In genomic region chr2:100513650-100514049, GRCh38 we compare ENCODE assay signal across 1 cellular context.
TF ChIP-seq lines count a peak whose summit lies in the region.

No MANE protein-coding gene starts in this region.

TF ChIP-seq in K562, 482 proteins besides CTCF, POLR2A, EP300 and RAD21 (continued from another document and continues in another):
- TF ChIP-seq ZZZ3 (IDR thresholded peaks at IDR 0.05) (no peak), TEAD4 (IDR thresholded peaks at IDR 0.05; ENCODE audit: low read length) (peak; percentile 94), TEAD4 (CRISPR knock-in tag; IDR thresholded peaks at IDR 0.05; ENCODE audit: borderline replicate concordance) (no peak), ZBTB33 (CRISPR knock-in tag; IDR thresholded peaks at IDR 0.05) (no peak), POLR2AphosphoS5 (IDR thresholded peaks at IDR 0.05; ENCODE audit: control insufficient read depth, insufficient read depth, low read depth, low read length) (peak; percentile 83; the same call in 1 of the 2 replicates), ZSCAN29 (IDR thresholded peaks at IDR 0.05) (no peak), HDAC2 (IDR thresholded peaks at IDR 0.05) (peak; percentile 68; the same call in 1 of the 2 replicates), U2AF1 (optimal IDR thresholded peaks at IDR 0.05; ENCODE audit: low read depth, low read length) (no peak), ARID3A (IDR thresholded peaks at IDR 0.05; ENCODE audit: borderline replicate concordance, low read depth, low read length) (no peak), LARP7 (IDR thresholded peaks at IDR 0.05) (no peak), BHLHE40 (IDR thresholded peaks at IDR 0.05; ENCODE audit: low read length) (no peak), SMARCA5 (IDR thresholded peaks at IDR 0.05) (no peak), CXXC5 (CRISPR knock-in tag; IDR thresholded peaks at IDR 0.05) (peak; percentile 34; the same call in 1 of the 2 replicates), NUFIP1 (IDR thresholded peaks at IDR 0.05; ENCODE audit: partially characterized antibody) (no peak), NFATC3 (IDR thresholded peaks at IDR 0.05) (no peak), ZNF764 (CRISPR knock-in tag; IDR thresholded peaks at IDR 0.05; ENCODE audit: low read depth) (no peak), ZNF668 (CRISPR knock-in tag; IDR thresholded peaks at IDR 0.05) (no peak), POLR2H (tag; IDR thresholded peaks at IDR 0.05; ENCODE audit: low read depth) (no peak), LCOR (CRISPR knock-in tag; IDR thresholded peaks at IDR 0.05) (no peak), NFE2L1 (tag; IDR thresholded peaks at IDR 0.05; ENCODE audit: borderline replicate concordance, low read depth) (peak; percentile 97), CSDE1 (IDR thresholded peaks at IDR 0.05) (no peak), NFE2 (IDR thresholded peaks at IDR 0.05; ENCODE audit: low read depth) (peak; percentile 99), GMEB1 (CRISPR knock-in tag; IDR thresholded peaks at IDR 0.05) (no peak), NRF1 (conservative IDR thresholded peaks at IDR 0.05 in 1 of 2, IDR thresholded peaks at IDR 0.05 in 1 of 2) (no peak), ZNF79 (CRISPR knock-in tag; IDR thresholded peaks at IDR 0.05; ENCODE audit: low read depth) (no peak), CEBPB (tag; IDR thresholded peaks at IDR 0.05) (no peak), ZNF444 (CRISPR knock-in tag; IDR thresholded peaks at IDR 0.05) (no peak), POLR3G (IDR thresholded peaks at IDR 0.05; ENCODE audit: extremely low read depth, insufficient read length, insufficient replicate concordance) (no peak), MYC (IDR thresholded peaks at IDR 0.05; ENCODE audit: low read depth, low read length) (no peak), MYC (CRISPR knock-in tag; IDR thresholded peaks at IDR 0.05; ENCODE audit: borderline replicate concordance, low read depth) (no peak), MAFG (tag; conservative IDR thresholded peaks at IDR 0.05) (peak; percentile 99), ZNF592 (IDR thresholded peaks at IDR 0.05) (no peak), ARHGAP35 (IDR thresholded peaks at IDR 0.05; ENCODE audit: partially characterized antibody) (no peak), CBX8 (IDR thresholded peaks at IDR 0.05; ENCODE audit: borderline replicate concordance, extremely low read depth, low read depth, low read length, poor library complexity, severe bottlenecking) (no peak), ZNF436 (CRISPR knock-in tag; IDR thresholded peaks at IDR 0.05) (no peak), DPF2 (IDR thresholded peaks at IDR 0.05) (peak; percentile 91), ESRRB (CRISPR knock-in tag; IDR thresholded peaks at IDR 0.05; ENCODE audit: borderline replicate concordance) (no peak), ZNF830 (CRISPR knock-in tag; IDR thresholded peaks at IDR 0.05) (no peak), CBFA2T3 (IDR thresholded peaks at IDR 0.05) (peak; percentile 94), ZBTB1 (CRISPR knock-in tag; IDR thresholded peaks at IDR 0.05; ENCODE audit: borderline replicate concordance, low read depth) (no peak), CHCHD3 (CRISPR knock-in tag; IDR thresholded peaks at IDR 0.05) (no peak), TEAD1 (CRISPR knock-in tag; IDR thresholded peaks at IDR 0.05) (no peak), ZNF507 (tag; conservative IDR thresholded peaks at IDR 0.05) (no peak), MAFF (IDR thresholded peaks at IDR 0.05; ENCODE audit: low read length) (peak; percentile 97)
- TF ChIP-seq, protein P1, sequence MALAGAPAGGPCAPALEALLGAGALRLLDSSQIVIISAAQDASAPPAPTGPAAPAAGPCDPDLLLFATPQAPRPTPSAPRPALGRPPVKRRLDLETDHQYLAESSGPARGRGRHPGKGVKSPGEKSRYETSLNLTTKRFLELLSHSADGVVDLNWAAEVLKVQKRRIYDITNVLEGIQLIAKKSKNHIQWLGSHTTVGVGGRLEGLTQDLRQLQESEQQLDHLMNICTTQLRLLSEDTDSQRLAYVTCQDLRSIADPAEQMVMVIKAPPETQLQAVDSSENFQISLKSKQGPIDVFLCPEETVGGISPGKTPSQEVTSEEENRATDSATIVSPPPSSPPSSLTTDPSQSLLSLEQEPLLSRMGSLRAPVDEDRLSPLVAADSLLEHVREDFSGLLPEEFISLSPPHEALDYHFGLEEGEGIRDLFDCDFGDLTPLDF (CRISPR knock-in tag; IDR thresholded peaks at IDR 0.05), result no peak
- TF ChIP-seq, protein P2, sequence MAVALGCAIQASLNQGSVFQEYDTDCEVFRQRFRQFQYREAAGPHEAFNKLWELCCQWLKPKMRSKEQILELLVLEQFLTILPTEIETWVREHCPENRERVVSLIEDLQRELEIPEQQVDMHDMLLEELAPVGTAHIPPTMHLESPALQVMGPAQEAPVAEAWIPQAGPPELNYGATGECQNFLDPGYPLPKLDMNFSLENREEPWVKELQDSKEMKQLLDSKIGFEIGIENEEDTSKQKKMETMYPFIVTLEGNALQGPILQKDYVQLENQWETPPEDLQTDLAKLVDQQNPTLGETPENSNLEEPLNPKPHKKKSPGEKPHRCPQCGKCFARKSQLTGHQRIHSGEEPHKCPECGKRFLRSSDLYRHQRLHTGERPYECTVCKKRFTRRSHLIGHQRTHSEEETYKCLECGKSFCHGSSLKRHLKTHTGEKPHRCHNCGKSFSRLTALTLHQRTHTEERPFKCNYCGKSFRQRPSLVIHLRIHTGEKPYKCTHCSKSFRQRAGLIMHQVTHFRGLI (CRISPR knock-in tag; IDR thresholded peaks at IDR 0.05), result no peak
- TF ChIP-seq, protein P3, sequence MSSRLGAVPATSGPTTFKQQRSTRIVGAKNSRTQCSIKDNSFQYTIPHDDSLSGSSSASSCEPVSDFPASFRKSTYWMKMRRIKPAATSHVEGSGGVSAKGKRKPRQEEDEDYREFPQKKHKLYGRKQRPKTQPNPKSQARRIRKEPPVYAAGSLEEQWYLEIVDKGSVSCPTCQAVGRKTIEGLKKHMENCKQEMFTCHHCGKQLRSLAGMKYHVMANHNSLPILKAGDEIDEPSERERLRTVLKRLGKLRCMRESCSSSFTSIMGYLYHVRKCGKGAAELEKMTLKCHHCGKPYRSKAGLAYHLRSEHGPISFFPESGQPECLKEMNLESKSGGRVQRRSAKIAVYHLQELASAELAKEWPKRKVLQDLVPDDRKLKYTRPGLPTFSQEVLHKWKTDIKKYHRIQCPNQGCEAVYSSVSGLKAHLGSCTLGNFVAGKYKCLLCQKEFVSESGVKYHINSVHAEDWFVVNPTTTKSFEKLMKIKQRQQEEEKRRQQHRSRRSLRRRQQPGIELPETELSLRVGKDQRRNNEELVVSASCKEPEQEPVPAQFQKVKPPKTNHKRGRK (tag; IDR thresholded peaks at IDR 0.05), result no peak
- TF ChIP-seq, protein P4, sequence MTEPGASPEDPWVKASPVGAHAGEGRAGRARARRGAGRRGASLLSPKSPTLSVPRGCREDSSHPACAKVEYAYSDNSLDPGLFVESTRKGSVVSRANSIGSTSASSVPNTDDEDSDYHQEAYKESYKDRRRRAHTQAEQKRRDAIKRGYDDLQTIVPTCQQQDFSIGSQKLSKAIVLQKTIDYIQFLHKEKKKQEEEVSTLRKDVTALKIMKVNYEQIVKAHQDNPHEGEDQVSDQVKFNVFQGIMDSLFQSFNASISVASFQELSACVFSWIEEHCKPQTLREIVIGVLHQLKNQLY (CRISPR knock-in tag; conservative IDR thresholded peaks at IDR 0.05), result no peak
- TF ChIP-seq, protein P5, sequence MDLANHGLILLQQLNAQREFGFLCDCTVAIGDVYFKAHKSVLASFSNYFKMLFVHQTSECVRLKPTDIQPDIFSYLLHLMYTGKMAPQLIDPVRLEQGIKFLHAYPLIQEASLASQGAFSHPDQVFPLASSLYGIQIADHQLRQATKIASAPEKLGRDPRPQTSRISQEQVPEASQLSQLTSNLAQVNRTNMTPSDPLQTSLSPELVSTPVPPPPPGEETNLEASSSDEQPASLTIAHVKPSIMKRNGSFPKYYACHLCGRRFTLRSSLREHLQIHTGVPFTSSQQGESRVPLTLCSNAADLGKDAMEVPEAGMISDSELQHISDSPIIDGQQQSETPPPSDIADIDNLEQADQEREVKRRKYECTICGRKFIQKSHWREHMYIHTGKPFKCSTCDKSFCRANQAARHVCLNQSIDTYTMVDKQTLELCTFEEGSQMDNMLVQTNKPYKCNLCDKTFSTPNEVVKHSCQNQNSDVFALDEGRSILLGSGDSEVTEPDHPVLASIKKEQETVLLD (IDR thresholded peaks at IDR 0.05), result no peak
- TF ChIP-seq, protein P6, sequence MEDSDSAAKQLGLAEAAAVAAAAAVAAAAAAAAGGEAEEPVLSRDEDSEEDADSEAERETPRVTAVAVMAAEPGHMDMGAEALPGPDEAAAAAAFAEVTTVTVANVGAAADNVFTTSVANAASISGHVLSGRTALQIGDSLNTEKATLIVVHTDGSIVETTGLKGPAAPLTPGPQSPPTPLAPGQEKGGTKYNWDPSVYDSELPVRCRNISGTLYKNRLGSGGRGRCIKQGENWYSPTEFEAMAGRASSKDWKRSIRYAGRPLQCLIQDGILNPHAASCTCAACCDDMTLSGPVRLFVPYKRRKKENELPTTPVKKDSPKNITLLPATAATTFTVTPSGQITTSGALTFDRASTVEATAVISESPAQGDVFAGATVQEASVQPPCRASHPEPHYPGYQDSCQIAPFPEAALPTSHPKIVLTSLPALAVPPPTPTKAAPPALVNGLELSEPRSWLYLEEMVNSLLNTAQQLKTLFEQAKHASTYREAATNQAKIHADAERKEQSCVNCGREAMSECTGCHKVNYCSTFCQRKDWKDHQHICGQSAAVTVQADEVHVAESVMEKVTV (CRISPR knock-in tag; IDR thresholded peaks at IDR 0.05), result no peak
